Comparison of ENCODE assay signal across 8 cellular contexts in genomic region chr19:511101-511841, GRCh38. TPM values are rescaled to one million over a fixed set of nuclear protein-coding genes. Genes with fewer than 3 reads are reported as not detected.
DNase-seq lines count a peak whose midpoint lies in the region; TF ChIP-seq lines count a peak whose summit lies in the region.

No MANE protein-coding gene starts in this region.

- TF ChIP-seq POLR2A in NB4 (IDR thresholded peaks at IDR 0.05; ENCODE audit: extremely low read depth, insufficient read length) = no peak
- TF ChIP-seq POLR2A in prostate gland (IDR thresholded peaks at IDR 0.05) = no peak

- DNase-seq in NB4 (ENCODE audit: low read depth) (peak; percentile 74), T-helper 22 cell (ENCODE audit: low read depth) (peak; percentile 93), astrocyte of the hippocampus (ENCODE audit: low read depth, low spot score) (peak; percentile 79), prostate gland (ENCODE audit: low spot score) (no peak), HPDE6-E6E7 (ENCODE audit: extremely low spot score) (no peak)
- peak; percentile 69 to 75 for DNase-seq in stimulated activated CD8-positive, alpha-beta memory T cell treated with anti-CD3 and anti-CD28 coated beads, Interleukin-15, amount 100 ng/mL, for 48 hours (ENCODE audit: low read depth in 2 of 2)

- peak overlapping the region; percentile 81 for H3K27ac ChIP-seq in BLaER1
- peak overlapping the region; percentile 14 to 38 for H3K27ac ChIP-seq in liver (ENCODE audit: low read depth in 1 of 2, low read length in 2 of 2)
- no peak overlapping the region for H3K27ac ChIP-seq in prostate gland

- H3K9ac ChIP-seq in BLaER1 (peak overlapping the region; percentile 71), liver (ENCODE audit: low read depth in 1 of 2, low read length in 2 of 2) (no peak overlapping the region)

- no peak for TF ChIP-seq RAD21 in liver (IDR thresholded peaks at IDR 0.05)

- peaks cover 26% of the 10 kb centered on the region for H4K20me1 ChIP-seq in BLaER1

- no peaks in the 10 kb centered on the region for H3K9me3 ChIP-seq in BLaER1
- no peaks in the 10 kb centered on the region for H3K9me3 ChIP-seq in liver (ENCODE audit: control insufficient read depth in 4 of 4, low read length in 3 of 4)
- no peaks in the 10 kb centered on the region for H3K9me3 ChIP-seq in prostate gland

- H3K4me3 ChIP-seq in BLaER1 (peak overlapping the region; percentile 59), NB4 (ENCODE audit: low read depth, low read length) (peak overlapping the region; percentile 25), liver (ENCODE audit: low read depth in 1 of 3, low read length in 3 of 3) (no peak overlapping the region), prostate gland (no peak overlapping the region)

- 69% methylated on average over 29 of the region's 29 CpGs for WGBS in liver
- WGBS in prostate gland = 66% methylated on average over 29 of the region's 29 CpGs

- intact Hi-C loops in prostate gland (cut with DNase I) = no loop called here

- TF ChIP-seq CTCF in NB4 (IDR thresholded peaks at IDR 0.05; ENCODE audit: low read depth, low read length) = no peak
- no peak for TF ChIP-seq CTCF in liver (IDR thresholded peaks at IDR 0.05; ENCODE audit: low read depth, low read length, missing input control)
- TF ChIP-seq CTCF in prostate gland (IDR thresholded peaks at IDR 0.05) = no peak

- peaks cover 71% of the 10 kb centered on the region for H3K4me1 ChIP-seq in BLaER1
- peaks cover 5 to 21% (median 15%) of the 10 kb centered on the region in 4 donors for H3K4me1 ChIP-seq in liver (ENCODE audit: control insufficient read depth in 4 of 4, insufficient read depth in 4 of 4, low read length in 3 of 4)
- peaks cover 5% of the 10 kb centered on the region for H3K4me1 ChIP-seq in prostate gland (replicated peaks)

- H3K27me3 ChIP-seq in BLaER1 (no peaks in the 10 kb centered on the region), liver (ENCODE audit: control insufficient read depth in 4 of 4, insufficient read depth in 4 of 4, low read length in 3 of 4) (no peaks in the 10 kb centered on the region), prostate gland (replicated peaks; ENCODE audit: insufficient read depth) (no peaks in the 10 kb centered on the region)

- H3K4me2 ChIP-seq in BLaER1 = peak overlapping the region; percentile 93

- peaks cover 30% of the 10 kb centered on the region for H3K36me3 ChIP-seq in BLaER1
- H3K36me3 ChIP-seq in liver (ENCODE audit: control insufficient read depth in 4 of 4, insufficient read depth in 3 of 4, low read depth in 1 of 4, low read length in 3 of 4) = no peaks in the 10 kb centered on the region
- no peaks in the 10 kb centered on the region for H3K36me3 ChIP-seq in prostate gland

TF ChIP-seq in liver, 16 proteins besides CTCF, POLR2A, EP300 and RAD21:
- no peak for TF ChIP-seq JUND (IDR thresholded peaks at IDR 0.05)
- no peak for TF ChIP-seq EGR1 (IDR thresholded peaks at IDR 0.05; ENCODE audit: low read depth in 2 of 2)
- TF ChIP-seq HNF4G (IDR thresholded peaks at IDR 0.05) = no peak
- no peak for TF ChIP-seq FOXA1 (IDR thresholded peaks at IDR 0.05)
- no peak for TF ChIP-seq YY1 (IDR thresholded peaks at IDR 0.05)
- TF ChIP-seq ZBTB33 (IDR thresholded peaks at IDR 0.05) = no peak
- no peak for TF ChIP-seq FOXA2 (IDR thresholded peaks at IDR 0.05)
- no peak for TF ChIP-seq GABPA (IDR thresholded peaks at IDR 0.05 in 1 of 2, conservative IDR thresholded peaks at IDR 0.05 in 1 of 2)
- no peak for TF ChIP-seq HNF4A (conservative IDR thresholded peaks at IDR 0.05)
- TF ChIP-seq SP1 (IDR thresholded peaks at IDR 0.05) = no peak
- TF ChIP-seq TAF1 (conservative IDR thresholded peaks at IDR 0.05) = no peak
- TF ChIP-seq REST (IDR thresholded peaks at IDR 0.05) = no peak
- TF ChIP-seq RXRA (IDR thresholded peaks at IDR 0.05) = no peak
- no peak for TF ChIP-seq NR2F2 (IDR thresholded peaks at IDR 0.05)
- TF ChIP-seq MAX (IDR thresholded peaks at IDR 0.05) = no peak

RNA-seq across cellular contexts. Expression of gene TPGS1, which starts 4.0 kb away (rescaled TPM):
- 10 to 100 TPM; 15.1 to 15.5 TPM for total RNA-seq in liver
- 10 to 100 TPM in 1 of 2 donors, 1 to 10 TPM in 1; 1.7 to 14.3 TPM for polyA plus RNA-seq in liver
- 10 to 100 TPM; 90.0 to 94.9 TPM for total RNA-seq in prostate gland

RNA-seq across cellular contexts. Expression of gene MADCAM1, which starts 15.0 kb away (rescaled TPM):
- total RNA-seq in liver (under 1 TPM; 0.17 to 0.23 TPM), prostate gland (under 1 TPM; 0.80 to 0.91 TPM)
- polyA plus RNA-seq in liver = under 1 TPM; 0.25 to 0.32 TPM

RNA-seq across cellular contexts. Expression of gene CDC34, which starts 20.3 kb away (rescaled TPM):
- total RNA-seq in liver (10 to 100 TPM; 29.6 to 83.8 TPM), prostate gland (100 to 1,000 TPM in 1 of 2 donors, 10 to 100 TPM in 1; 93.4 to 159 TPM)
- polyA plus RNA-seq in liver = 10 to 100 TPM; 19.2 to 53.9 TPM

RNA-seq across cellular contexts. Expression of gene GZMM, which starts 32.6 kb away (rescaled TPM):
- 1 to 10 TPM; 1.0 to 1.1 TPM for total RNA-seq in liver
- polyA plus RNA-seq in liver = 1 to 10 TPM in 1 of 2 donors, under 1 TPM in 1; 0.28 to 1.3 TPM
- total RNA-seq in prostate gland = under 1 TPM in 1 of 2 donors, not detected in 1; 0.68 TPM

RNA-seq across cellular contexts. Expression of gene SHC2, which starts 50.4 kb away (rescaled TPM):
- total RNA-seq in liver (10 to 100 TPM; 15.6 to 28.7 TPM), prostate gland (10 to 100 TPM; 52.2 to 83.4 TPM)
- 10 to 100 TPM; 17.3 to 43.0 TPM for polyA plus RNA-seq in liver

Comparison
In these comparisons a context has a peak if more than half of its experiments do, and no peak if none do; other contexts are left out.
1. H3K27ac ChIP-seq: peak in BLaER1 (single experiment) and liver (2 of 2); none in prostate gland (0 of 2).
2. H3K4me3 ChIP-seq: peak in BLaER1 (single experiment) and NB4 (single experiment); none in liver (0 of 3) and prostate gland (0 of 2).
3. DNase-seq: peak in NB4 (single experiment), T-helper 22 cell (single experiment), astrocyte of the hippocampus (single experiment) and stimulated activated CD8-positive, alpha-beta memory T cell treated with anti-CD3 and anti-CD28 coated beads, Interleukin-15, amount 100 ng/mL, for 48 hours (2 of 2); none in prostate gland (single experiment) and HPDE6-E6E7 (single experiment).
4. RNA of gene TPGS1, which starts 4.0 kb away (total RNA-seq): 90.0 to 94.9 TPM in prostate gland; 15.1 to 15.5 TPM in liver; every median in the first group is over 4 times any median in the second.